ENCODE assay signal across 30 cellular contexts in the genomic region with DNA sequence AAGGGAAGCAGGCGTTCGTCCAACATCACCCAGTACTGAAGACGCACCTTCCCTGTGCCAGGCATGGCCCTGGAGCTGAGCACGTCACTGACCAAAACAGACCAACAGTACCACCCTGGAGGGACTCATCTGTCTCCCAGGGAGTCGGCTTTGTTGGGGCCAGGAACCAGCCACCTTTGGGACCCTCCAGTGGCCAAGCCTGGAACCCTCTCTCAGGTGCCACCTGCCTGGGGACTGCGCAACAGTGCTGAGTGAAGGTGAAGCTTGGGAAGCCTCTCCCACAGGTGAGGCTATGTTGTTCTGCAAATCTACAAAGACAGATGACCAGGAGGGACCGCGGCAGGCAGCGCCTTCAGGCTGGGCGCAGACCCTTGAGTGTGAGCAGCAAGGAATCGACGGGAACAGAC.
DNase-seq lines count a peak whose midpoint lies in the region; ATAC-seq, FAIRE-seq and TF ChIP-seq lines count a peak whose summit lies in the region.
"Had no signal": no experiment of that assay in that cellular context is flagged by ENCODE, and none has a peak within 500 bp of the region (broad histone marks: within the 10 kb centered on the region; RNA-seq: fewer than 3 reads in every experiment).

No MANE protein-coding gene starts in this region.

- H3K27me3 Mint-ChIP-seq in natural killer cell treated with Interleukin-12 subunit alpha and Interleukin-12 subunit beta and Interleukin-15 and Interleukin-18, amount 100 ng/mL, for 72 hours = peaks cover 17 to 23% of the 10 kb centered on the region in 2 donors
- H3K27me3 Mint-ChIP-seq in natural killer cell (ENCODE audit: low read depth in 2 of 2) = peaks cover 14 to 18% of the 10 kb centered on the region in 2 donors

- DNase-seq in activated CD4-positive, CD25-positive, alpha-beta regulatory T cell treated with anti-CD3 and anti-CD28 coated beads, Interleukin-2, amount 50 U/mL, for 72 hours = peak; percentile 25
- no peak for DNase-seq in activated CD4-positive, CD25-positive, alpha-beta regulatory T cell (lab: John Stamatoyannopoulos, UW)
- DNase-seq in natural killer cell treated with Interleukin-12 subunit alpha and Interleukin-12 subunit beta and Interleukin-15 and Interleukin-18, amount 100 ng/mL, for 72 hours (ENCODE audit: low spot score) = peak; percentile 57
- DNase-seq in natural killer cell (no peak), posterior vena cava (ENCODE audit: low spot score) (peak; percentile 76), urothelium cell line (ENCODE audit: low spot score) (no peak), midbrain (lab: John Stamatoyannopoulos, UW) (no peak)
- DNase-seq: activated CD4-positive, alpha-beta T cell treated with anti-CD3 and anti-CD28 coated beads for 36 hours; Calu3; CD4-positive, CD25-positive, alpha-beta regulatory T cell; DMS79; foreskin fibroblast; H7; Kasumi-1; kidney glomerular epithelial cell; NCI-H1417; NCI-H2029 treated with DMSO at 0.1 percent for 48 hours; NCI-H526 treated with DMSO at 0.1 percent for 48 hours; NK-92 treated with Interleukin-12 subunit alpha and Interleukin-12 subunit beta, amount 100 ng/mL, for 24 hours; SHP77 treated with DMSO at 0.1 percent for 48 hours; stimulated activated CD4-positive, alpha-beta T cell treated with anti-CD3 and anti-CD28 coated beads, Interleukin-4, amount 100 ng/mL, for 24 hours had no signal

- peaks cover 4% of the 10 kb centered on the region for H3K9me3 Mint-ChIP-seq in natural killer cell treated with Interleukin-12 subunit alpha and Interleukin-12 subunit beta and Interleukin-15 and Interleukin-18, amount 100 ng/mL, for 72 hours
- peaks cover 0 to 9% of the 10 kb centered on the region in 2 donors for H3K9me3 Mint-ChIP-seq in natural killer cell

- no peaks in the 10 kb centered on the region for H3K4me1 Mint-ChIP-seq in natural killer cell treated with Interleukin-12 subunit alpha and Interleukin-12 subunit beta and Interleukin-15 and Interleukin-18, amount 100 ng/mL, for 72 hours (ENCODE audit: low read depth in 2 of 2)
- H3K4me1 Mint-ChIP-seq in natural killer cell = no peaks in the 10 kb centered on the region
- H3K4me1 Mint-ChIP-seq: activated CD4-positive, alpha-beta T cell treated with anti-CD3 and anti-CD28 coated beads for 36 hours; central memory CD8-positive, alpha-beta T cell had no signal

- no peak overlapping the region for H3K27ac Mint-ChIP-seq in natural killer cell treated with Interleukin-12 subunit alpha and Interleukin-12 subunit beta and Interleukin-15 and Interleukin-18, amount 100 ng/mL, for 72 hours
- H3K27ac Mint-ChIP-seq in natural killer cell = no peak overlapping the region
- H3K27ac Mint-ChIP-seq: activated CD4-positive, alpha-beta T cell treated with anti-CD3 and anti-CD28 coated beads for 36 hours; CD4-positive, CD25-positive, alpha-beta regulatory T cell; dendritic cell treated with granulocyte-macrophage colony-stimulating factor and Interleukin-4, amounts not matched to agents 40 ng/mL and 50 ng/mL, for 4 days; progenitor cell of endocrine pancreas; T-helper 2 cell treated with Interferon-gamma antibody and Interleukin-4, amounts not matched to agents 5 μg/mL and 100 μg/mL, for 36 hours had no signal

- no peak for ATAC-seq in natural killer cell treated with Interleukin-12 subunit alpha and Interleukin-12 subunit beta and Interleukin-15 and Interleukin-18, amount 100 ng/mL, for 72 hours
- ATAC-seq in natural killer cell (no peak), GM21381 (IDR thresholded peaks at IDR 0.05; ENCODE audit: unreplicated experiment) (no peak)
- ATAC-seq: activated CD4-positive, alpha-beta T cell treated with anti-CD3 and anti-CD28 coated beads for 36 hours; heart right ventricle; sciatic nerve had no signal

- H3K36me3 Mint-ChIP-seq in natural killer cell treated with Interleukin-12 subunit alpha and Interleukin-12 subunit beta and Interleukin-15 and Interleukin-18, amount 100 ng/mL, for 72 hours = peaks cover 12% of the 10 kb centered on the region
- peaks cover 14% of the 10 kb centered on the region for H3K36me3 Mint-ChIP-seq in natural killer cell
- H3K36me3 Mint-ChIP-seq: CD4-positive, CD25-positive, alpha-beta regulatory T cell had no signal

- peak; percentile 32 for FAIRE-seq in urothelium cell line (lab: Jason Lieb, UNC)
- FAIRE-seq: endometrium, G401.6 had no signal

- TF ChIP-seq CTCF in natural killer cell (IDR thresholded peaks at IDR 0.05) = no peak

- intact Hi-C loops in natural killer cell (cut with micrococcal nuclease) (no loop called here), posterior vena cava (cut with DNase I) (loop anchor here (2.0 kb wide), 3 partner anchors 199 to 207 kb away; no protein-coding TSS in a partner anchor)

- H3K4me3 Mint-ChIP-seq in natural killer cell treated with Interleukin-12 subunit alpha and Interleukin-12 subunit beta and Interleukin-15 and Interleukin-18, amount 100 ng/mL, for 72 hours = no peak overlapping the region
- H3K4me3 Mint-ChIP-seq in natural killer cell = no peak overlapping the region
- H3K4me3 Mint-ChIP-seq: activated CD4-positive, alpha-beta T cell treated with anti-CD3 and anti-CD28 coated beads for 36 hours; CD4-positive, CD25-positive, alpha-beta regulatory T cell; central memory CD8-positive, alpha-beta T cell; dendritic cell treated with granulocyte-macrophage colony-stimulating factor and Interleukin-4, amounts not matched to agents 40 ng/mL and 50 ng/mL, for 4 days; T-helper 2 cell treated with Interferon-gamma antibody and Interleukin-4, amounts not matched to agents 5 μg/mL and 100 μg/mL, for 36 hours had no signal

Comparison
In these comparisons a context has a peak if more than half of its experiments do, and no peak if none do; other contexts are left out.
1. DNase-seq: peak in activated CD4-positive, CD25-positive, alpha-beta regulatory T cell treated with anti-CD3 and anti-CD28 coated beads, Interleukin-2, amount 50 U/mL, for 72 hours (single experiment), natural killer cell treated with Interleukin-12 subunit alpha and Interleukin-12 subunit beta and Interleukin-15 and Interleukin-18, amount 100 ng/mL, for 72 hours (single experiment) and posterior vena cava (single experiment); none in activated CD4-positive, CD25-positive, alpha-beta regulatory T cell (0 of 4), natural killer cell (single experiment), urothelium cell line (single experiment) and midbrain (single experiment).